In genomic region chr21:45460011-45460565, GRCh38 we compare ENCODE assay signal across 1 cellular context.
TF ChIP-seq lines count a peak whose summit lies in the region.

No MANE protein-coding gene starts in this region.

TF ChIP-seq in IMR-90, 13 proteins besides CTCF, POLR2A, EP300 and RAD21:
- TF ChIP-seq MXI1 (IDR thresholded peaks at IDR 0.05; ENCODE audit: borderline replicate concordance, low read depth, low read length), result no peak
- TF ChIP-seq MAFK (IDR thresholded peaks at IDR 0.05; ENCODE audit: low read depth, low read length), result no peak
